ENCODE assay signal across 17 cellular contexts in the genomic region with DNA sequence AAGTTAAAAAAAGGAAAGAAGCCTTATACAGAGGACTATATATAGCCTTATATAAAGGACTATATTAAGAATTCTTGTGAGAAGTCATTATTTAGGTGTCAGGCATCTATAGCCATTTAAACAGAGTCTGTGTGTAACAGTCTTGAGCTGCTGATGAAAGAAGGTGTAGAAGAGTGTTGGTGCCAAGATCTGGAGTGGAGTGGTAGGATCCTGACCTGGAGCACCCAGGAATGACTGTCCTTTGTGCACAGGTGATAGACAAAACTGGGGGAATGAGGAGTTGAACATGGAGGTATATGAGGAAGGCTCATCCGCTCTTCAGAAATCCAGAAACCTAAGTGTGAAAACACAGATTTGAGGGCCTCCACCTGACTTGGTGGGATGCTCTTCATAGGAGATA.
"Had no signal": no experiment of that assay in that cellular context is flagged by ENCODE, and none has a peak within 500 bp of the region (broad histone marks: within the 10 kb centered on the region; RNA-seq: fewer than 3 reads in every experiment).

No MANE protein-coding gene starts in this region.

- H3K27ac ChIP-seq: neutrophil, sigmoid colon, skin epidermis, thoracic aorta, transverse colon had no signal

- H3K27me3 ChIP-seq: neutrophil, sigmoid colon, transverse colon had no signal

- DNase-seq: erythroblast; foreskin melanocyte; head of caudate nucleus; hippocampal formation; kidney glomerular epithelial cell; mucosa of descending colon; naive thymus-derived CD8-positive, alpha-beta T cell; posterior cingulate gyrus; sigmoid colon; stimulated activated CD4-positive, alpha-beta T cell treated with anti-CD3 and anti-CD28 coated beads, Interleukin-2, amount 100 ng/mL, for 24 hours; stimulated activated CD4-positive, alpha-beta T cell treated with anti-CD3 and anti-CD28 coated beads, Interleukin-4, amount 100 ng/mL, for 4 hours; stimulated activated naive B cell treated with anti-CD40 and anti-IgM and Interleukin-4, amounts not matched to agents 10 μg/mL and 1 μg/mL and 100 μg/mL, for 72 hours; stimulated activated naive CD8-positive, alpha-beta T cell treated with anti-CD3 and anti-CD28 coated beads, Interleukin-15, amount 100 ng/mL, for 72 hours; transverse colon had no signal

- H3K9me3 ChIP-seq: mucosa of descending colon, neutrophil, sigmoid colon, thoracic aorta, transverse colon had no signal

- H3K4me3 ChIP-seq: mucosa of descending colon, sigmoid colon, skin epidermis, thoracic aorta, transverse colon had no signal

- H3K36me3 ChIP-seq: neutrophil, sigmoid colon, thoracic aorta, transverse colon had no signal

- H3K4me1 ChIP-seq: sigmoid colon, transverse colon had no signal
